ENCODE assay signal across 3 cellular contexts in genomic region chr1:75964760-75965408, GRCh38.
TF ChIP-seq lines count a peak whose summit lies in the region.

No MANE protein-coding gene starts in this region.

TF ChIP-seq in HCT116, 20 proteins besides CTCF, POLR2A, EP300 and RAD21:
- no peak for TF ChIP-seq CBX3 (IDR thresholded peaks at IDR 0.05; ENCODE audit: low read depth)
- no peak for TF ChIP-seq ZNF274 (IDR thresholded peaks at IDR 0.05; ENCODE audit: low read depth, low read length)
- TF ChIP-seq TCF7L2 (IDR thresholded peaks at IDR 0.05; ENCODE audit: borderline replicate concordance, extremely low read depth, insufficient read depth, insufficient read length), result no peak
- TF ChIP-seq SIN3A (IDR thresholded peaks at IDR 0.05; ENCODE audit: low read depth), result no peak
- 0 out of 2 replicates have a peak, but pooled peaks have one; percentile 7 for TF ChIP-seq SP1 (IDR thresholded peaks at IDR 0.05; ENCODE audit: low read depth)
- no peak for TF ChIP-seq POLR2AphosphoS5 (IDR thresholded peaks at IDR 0.05; ENCODE audit: low read depth, low read length)

TF ChIP-seq in SK-N-SH, 30 proteins besides CTCF, POLR2A, EP300 and RAD21:
- TF ChIP-seq IRF3 (IDR thresholded peaks at IDR 0.05; ENCODE audit: low read depth, low read length) (no peak), ZBTB33 (IDR thresholded peaks at IDR 0.05; ENCODE audit: borderline replicate concordance, low read depth) (no peak), SIN3A (IDR thresholded peaks at IDR 0.05; ENCODE audit: borderline replicate concordance, low read depth, low read length) (no peak), PBX3 (IDR thresholded peaks at IDR 0.05) (no peak), CHD2 (IDR thresholded peaks at IDR 0.05; ENCODE audit: low read length, partially characterized antibody) (no peak), TAF1 (IDR thresholded peaks at IDR 0.05; ENCODE audit: borderline replicate concordance, low read depth, low read length) (no peak), RXRA (IDR thresholded peaks at IDR 0.05; ENCODE audit: borderline replicate concordance, low read depth) (no peak)

TF ChIP-seq in endothelial cell of umbilical vein, 7 proteins besides CTCF, POLR2A, EP300 and RAD21:
- TF ChIP-seq JUN (IDR thresholded peaks at IDR 0.05; ENCODE audit: borderline replicate concordance, insufficient read depth, insufficient read length, low read depth) (no peak), MYC (IDR thresholded peaks at IDR 0.05; ENCODE audit: low read depth, low read length) (no peak), MAX (IDR thresholded peaks at IDR 0.05; ENCODE audit: insufficient read depth, insufficient read length) (no peak), POLR2AphosphoS5 (IDR thresholded peaks at IDR 0.05; ENCODE audit: insufficient read depth, low read depth, low read length) (no peak), GATA2 (IDR thresholded peaks at IDR 0.05; ENCODE audit: insufficient read depth, insufficient read length, low read depth, low read length) (no peak), FOS (IDR thresholded peaks at IDR 0.05; ENCODE audit: borderline replicate concordance, insufficient read depth, low read length) (no peak), EZH2 (IDR thresholded peaks at IDR 0.05; ENCODE audit: borderline replicate concordance, low read depth, low read length, severe bottlenecking) (no peak)
